1 cellular context compared by ENCODE assay signal in genomic region chr20:53940883-53941546, GRCh38.
TF ChIP-seq lines count a peak whose summit lies in the region.

No MANE protein-coding gene starts in this region.

TF ChIP-seq in GM23338, 12 proteins besides CTCF, POLR2A, EP300 and RAD21 (continued from another document):
- TF ChIP-seq REST (IDR thresholded peaks at IDR 0.05; ENCODE audit: unreplicated experiment): no peak
- no peak for TF ChIP-seq EZH2phosphoT487 (IDR thresholded peaks at IDR 0.05; ENCODE audit: unreplicated experiment)
- no peak for TF ChIP-seq CREB1 (CRISPR knock-in tag; IDR thresholded peaks at IDR 0.05; ENCODE audit: low read depth)
TF ChIP-seq in GM23338: peak in this region for 0.
